10 cellular contexts compared by ENCODE assay signal in genomic region chrX:154380787-154381186, GRCh38. TPM values are rescaled to one million over a fixed set of nuclear protein-coding genes. Genes with fewer than 3 reads are reported as not detected.
DNase-seq lines count a peak whose midpoint lies in the region; TF ChIP-seq lines count a peak whose summit lies in the region.
"Had no signal": no experiment of that assay in that cellular context is flagged by ENCODE, and none has a peak within 500 bp of the region (broad histone marks: within the 10 kb centered on the region; RNA-seq: fewer than 3 reads in every experiment).

No MANE protein-coding gene starts in this region.

- CTCF ChIA-PET in BJ (lab: Yijun Ruan, JAX) (no interaction called here), GM10248 (lab: Yijun Ruan, JAX) (no interaction called here)

- peaks cover 13% of the 10 kb centered on the region for H3K4me1 ChIP-seq in KMS-11 (ENCODE audit: low read depth, poor library complexity, severe bottlenecking)

- H4K20me1 ChIP-seq in KMS-11 (ENCODE audit: insufficient read depth): no peaks in the 10 kb centered on the region

- no peak overlapping the region for H3K27ac ChIP-seq in KMS-11
- peak overlapping the region; percentile 97 to 99 for H3K27ac ChIP-seq in coronary artery

- H3K9ac ChIP-seq in KMS-11: no peak overlapping the region

- no peak for TF ChIP-seq CTCF in BJ (IDR thresholded peaks at IDR 0.05; ENCODE audit: insufficient read depth, low read depth, low read length)
- no peak for TF ChIP-seq CTCF in KMS-11 (conservative IDR thresholded peaks at IDR 0.05; ENCODE audit: low read depth, low read length)
- TF ChIP-seq CTCF in coronary artery (IDR thresholded peaks at IDR 0.05): no peak
- no peak for TF ChIP-seq CTCF in nephron progenitor cell (IDR thresholded peaks at IDR 0.05)
- TF ChIP-seq CTCF in GM10248 (IDR thresholded peaks at IDR 0.05; ENCODE audit: control extremely low read depth, extremely low read depth, low read depth, missing control alignments): no peak

- H3K27me3 Mint-ChIP-seq in nephron progenitor cell (ENCODE audit: low read depth, poor library complexity): peaks cover 3% of the 10 kb centered on the region

- H3K9me3 Mint-ChIP-seq in nephron progenitor cell: peaks cover 39% of the 10 kb centered on the region

- peaks cover 24% of the 10 kb centered on the region for H3K4me1 Mint-ChIP-seq in nephron progenitor cell

- DNase-seq in BJ (ENCODE audit: low read depth): no peak
- DNase-seq in coronary artery (ENCODE audit: low spot score): no peak
- no peak for DNase-seq in nephron progenitor cell
- DNase-seq in anterior cingulate cortex (lab: John Stamatoyannopoulos, UW): no peak
- DNase-seq in iPS-NIHi7 (ENCODE audit: extremely low spot score): no peak
- DNase-seq in cortex of kidney (lab: John Stamatoyannopoulos, UW): no peak
- DNase-seq in GM10248 (ENCODE audit: extremely low spot score): no peak
- DNase-seq: activated CD8-positive, alpha-beta memory T cell treated with anti-CD3 and anti-CD28 coated beads for 24 hours; NCI-H2081 had no signal

- peak overlapping the region; percentile 31; the same call in 1 of the 2 replicates for H3K4me2 ChIP-seq in KMS-11

- H3K27me3 ChIP-seq in BJ (ENCODE audit: control insufficient read depth, insufficient read depth, low read length) (no peaks in the 10 kb centered on the region), KMS-11 (ENCODE audit: insufficient read depth, low read depth) (no peaks in the 10 kb centered on the region)

- H3K4me3 Mint-ChIP-seq in nephron progenitor cell: peak overlapping the region; percentile 87

- peak overlapping the region; percentile 23 for H3K27ac Mint-ChIP-seq in nephron progenitor cell

- peaks cover 7% of the 10 kb centered on the region; the same call in 1 of the 2 replicates for H3K79me2 ChIP-seq in KMS-11 (ENCODE audit: insufficient read depth, low read depth)

- peaks cover 4% of the 10 kb centered on the region for H3K36me3 Mint-ChIP-seq in nephron progenitor cell (ENCODE audit: low read depth)

- H3K36me3 ChIP-seq in BJ (ENCODE audit: control insufficient read depth, insufficient read depth, low read length) (peaks cover 6% of the 10 kb centered on the region; the same call in 1 of the 2 replicates), KMS-11 (ENCODE audit: insufficient read depth) (no peaks in the 10 kb centered on the region)

- no peak overlapping the region for H2AFZ ChIP-seq in KMS-11 (ENCODE audit: low read depth)

- H3K4me3 ChIP-seq in BJ (ENCODE audit: low read depth, low read length) (peak overlapping the region; percentile 69), KMS-11 (IDR thresholded peaks at IDR 0.05; ENCODE audit: insufficient read depth, low read depth, low read length) (no peak overlapping the region), coronary artery (peak overlapping the region; percentile 93)

- POLR2A ChIA-PET in BJ (lab: Charles Lee) (no interaction called here), GM10248 (lab: Yijun Ruan, JAX) (no interaction called here)

RNA-seq across cellular contexts. Expression of gene EMD, which starts 1.7 kb away (rescaled TPM):
- 32.6 and 71.0 TPM in 2 replicates for polyA plus RNA-seq in BJ (2011; rRNA removed)
- 28.6 and 36.2 TPM in 2 replicates for polyA minus RNA-seq in BJ (2011; rRNA and poly(A)+ RNA removed)

RNA-seq across cellular contexts. Expression of gene FLNA, which starts 6.4 kb away (rescaled TPM):
- 855 and 1,740 TPM in 2 replicates for polyA plus RNA-seq in BJ (2011; rRNA removed)
- 3,675 and 4,472 TPM in 2 replicates for polyA minus RNA-seq in BJ (2011; rRNA and poly(A)+ RNA removed)

RNA-seq across cellular contexts. Expression of gene RPL10, which starts 17.4 kb away (rescaled TPM):
- 5,693 and 7,037 TPM in 2 replicates for polyA plus RNA-seq in BJ (2011; rRNA removed)
- polyA minus RNA-seq in BJ (2011; rRNA and poly(A)+ RNA removed): 964 and 1,810 TPM in 2 replicates

RNA-seq across cellular contexts. Expression of gene DNASE1L1, which starts 28.3 kb away (rescaled TPM):
- 50.3 and 63.5 TPM in 2 replicates for polyA plus RNA-seq in BJ (2011; rRNA removed)
- 32.3 and 43.5 TPM in 2 replicates for polyA minus RNA-seq in BJ (2011; rRNA and poly(A)+ RNA removed)

RNA-seq across cellular contexts. Expression of gene TAFAZZIN, which starts 30.6 kb away (rescaled TPM):
- polyA plus RNA-seq in BJ (2011; rRNA removed): 13.1 and 24.8 TPM in 2 replicates
- 10.1 and 14.6 TPM in 2 replicates for polyA minus RNA-seq in BJ (2011; rRNA and poly(A)+ RNA removed)
